In genomic region chr2:44817256-44817655, GRCh38 we compare ENCODE assay signal across 24 cellular contexts.
"Had no signal": no experiment of that assay in that cellular context is flagged by ENCODE, and none has a peak within 500 bp of the region (broad histone marks: within the 10 kb centered on the region; RNA-seq: fewer than 3 reads in every experiment).

No MANE protein-coding gene starts in this region.

- H3K4me3 Mint-ChIP-seq: effector memory CD8-positive, alpha-beta T cell; mesothelial cell of epicardium; naive thymus-derived CD8-positive, alpha-beta T cell had no signal

- H3K4me1 Mint-ChIP-seq: naive B cell had no signal

- H3K4me3 ChIP-seq: colonic mucosa, dorsolateral prefrontal cortex, esophagus muscularis mucosa, gastrocnemius medialis, heart right ventricle, left lung, lower lobe of right lung, mucosa of descending colon had no signal

- FAIRE-seq: endothelial cell of umbilical vein, islet of Langerhans, keratinocyte had no signal

- DNase-seq: colonic mucosa; dermis blood vessel endothelial cell; dorsolateral prefrontal cortex; effector CD4-positive, alpha-beta T cell; effector memory CD8-positive, alpha-beta T cell; foreskin keratinocyte; gastrocnemius medialis; glutamatergic neuron; head of caudate nucleus; heart right ventricle; hippocampal formation; left cardiac atrium; left lung; left ventricle myocardium superior; lower lobe of right lung; mesenchymal stem cell; mucosa of descending colon; naive B cell; naive thymus-derived CD8-positive, alpha-beta T cell had no signal

- H3K27ac Mint-ChIP-seq: effector memory CD8-positive, alpha-beta T cell; mesothelial cell of epicardium; naive thymus-derived CD8-positive, alpha-beta T cell had no signal

- H3K4me1 ChIP-seq: colonic mucosa, esophagus muscularis mucosa, foreskin keratinocyte, gastrocnemius medialis, heart right ventricle, left lung, lower lobe of right lung had no signal

- H3K27me3 ChIP-seq: colonic mucosa, gastrocnemius medialis had no signal

- H3K27ac ChIP-seq: colonic mucosa, dorsolateral prefrontal cortex, esophagus muscularis mucosa, foreskin keratinocyte, gastrocnemius medialis, heart right ventricle, left lung, lower lobe of right lung had no signal

- H3K9me3 ChIP-seq: colonic mucosa, esophagus muscularis mucosa, gastrocnemius medialis, heart right ventricle, left lung, lower lobe of right lung, mucosa of descending colon had no signal

- ATAC-seq: effector memory CD8-positive, alpha-beta T cell; foreskin keratinocyte; gastrocnemius medialis; heart right ventricle; left cardiac atrium; left lung; left ventricle myocardium superior; lower lobe of right lung; naive thymus-derived CD8-positive, alpha-beta T cell had no signal

- H3K9me3 Mint-ChIP-seq: effector memory CD8-positive, alpha-beta T cell; mesothelial cell of epicardium; naive thymus-derived CD8-positive, alpha-beta T cell had no signal

- H3K36me3 ChIP-seq: colonic mucosa, esophagus muscularis mucosa, gastrocnemius medialis, heart right ventricle, left lung, lower lobe of right lung had no signal

- H3K36me3 Mint-ChIP-seq: mesothelial cell of epicardium; naive thymus-derived CD8-positive, alpha-beta T cell had no signal
